1 cellular context compared by ENCODE assay signal in the genomic region with DNA sequence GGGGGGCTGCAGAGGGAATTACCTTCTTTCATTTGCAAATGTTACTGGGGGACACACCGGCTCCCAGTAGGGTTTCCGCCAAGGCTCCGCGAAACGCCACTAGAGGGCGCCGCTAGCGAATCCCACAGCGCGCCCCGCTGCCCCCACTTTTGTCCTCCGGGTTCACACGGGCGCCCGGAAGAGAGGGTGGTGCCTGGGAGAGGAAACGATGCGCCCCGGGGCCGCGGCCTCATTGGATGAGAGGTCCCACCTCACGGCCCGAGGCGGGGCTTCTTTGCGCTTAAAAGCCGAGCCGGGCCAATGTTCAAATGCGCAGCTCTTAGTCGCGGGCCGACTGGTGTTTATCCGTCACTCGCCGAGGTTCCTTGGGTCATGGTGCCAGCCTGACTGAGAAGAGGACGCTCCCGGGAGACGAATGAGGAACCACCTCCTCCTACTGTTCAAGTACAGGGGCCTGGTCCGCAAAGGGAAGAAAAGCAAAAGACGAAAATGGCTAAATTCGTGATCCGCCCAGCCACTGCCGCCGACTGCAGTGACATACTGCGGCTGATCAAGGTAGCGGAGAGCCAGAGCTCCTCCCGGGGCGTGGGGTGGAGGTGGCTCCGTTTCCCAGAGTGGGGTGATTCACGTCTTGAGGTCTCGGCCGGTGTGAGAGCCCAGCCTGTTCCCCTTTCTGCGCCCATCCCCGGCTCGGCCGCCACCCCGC.
A peak's percentile ranks its signal among the peaks of the same experiment; 100 is the strongest.
TF ChIP-seq lines count a peak whose summit lies in the region.

A gene (plus strand): TSS at position 311 of the 706 bp plus-strand sequence. CDS start 179 bp downstream, at position 490.

TF ChIP-seq in K562, 482 proteins besides CTCF, POLR2A, EP300 and RAD21 (continued from another document and continues in another):
- TF ChIP-seq, protein P1, sequence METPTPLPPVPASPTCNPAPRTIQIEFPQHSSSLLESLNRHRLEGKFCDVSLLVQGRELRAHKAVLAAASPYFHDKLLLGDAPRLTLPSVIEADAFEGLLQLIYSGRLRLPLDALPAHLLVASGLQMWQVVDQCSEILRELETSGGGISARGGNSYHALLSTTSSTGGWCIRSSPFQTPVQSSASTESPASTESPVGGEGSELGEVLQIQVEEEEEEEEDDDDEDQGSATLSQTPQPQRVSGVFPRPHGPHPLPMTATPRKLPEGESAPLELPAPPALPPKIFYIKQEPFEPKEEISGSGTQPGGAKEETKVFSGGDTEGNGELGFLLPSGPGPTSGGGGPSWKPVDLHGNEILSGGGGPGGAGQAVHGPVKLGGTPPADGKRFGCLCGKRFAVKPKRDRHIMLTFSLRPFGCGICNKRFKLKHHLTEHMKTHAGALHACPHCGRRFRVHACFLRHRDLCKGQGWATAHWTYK (CRISPR knock-in tag; IDR thresholded peaks at IDR 0.05) = no peak
- no peak for TF ChIP-seq POU5F1 (IDR thresholded peaks at IDR 0.05; ENCODE audit: borderline replicate concordance, low read depth, low read length, partially characterized antibody)
- peak; percentile 99 for TF ChIP-seq POLR2B (IDR thresholded peaks at IDR 0.05; ENCODE audit: low read depth, partially characterized antibody)
- TF ChIP-seq, protein P2, sequence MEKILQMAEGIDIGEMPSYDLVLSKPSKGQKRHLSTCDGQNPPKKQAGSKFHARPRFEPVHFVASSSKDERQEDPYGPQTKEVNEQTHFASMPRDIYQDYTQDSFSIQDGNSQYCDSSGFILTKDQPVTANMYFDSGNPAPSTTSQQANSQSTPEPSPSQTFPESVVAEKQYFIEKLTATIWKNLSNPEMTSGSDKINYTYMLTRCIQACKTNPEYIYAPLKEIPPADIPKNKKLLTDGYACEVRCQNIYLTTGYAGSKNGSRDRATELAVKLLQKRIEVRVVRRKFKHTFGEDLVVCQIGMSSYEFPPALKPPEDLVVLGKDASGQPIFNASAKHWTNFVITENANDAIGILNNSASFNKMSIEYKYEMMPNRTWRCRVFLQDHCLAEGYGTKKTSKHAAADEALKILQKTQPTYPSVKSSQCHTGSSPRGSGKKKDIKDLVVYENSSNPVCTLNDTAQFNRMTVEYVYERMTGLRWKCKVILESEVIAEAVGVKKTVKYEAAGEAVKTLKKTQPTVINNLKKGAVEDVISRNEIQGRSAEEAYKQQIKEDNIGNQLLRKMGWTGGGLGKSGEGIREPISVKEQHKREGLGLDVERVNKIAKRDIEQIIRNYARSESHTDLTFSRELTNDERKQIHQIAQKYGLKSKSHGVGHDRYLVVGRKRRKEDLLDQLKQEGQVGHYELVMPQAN (IDR thresholded peaks at IDR 0.05; ENCODE audit: borderline replicate concordance) = peak; percentile 46; the same call in 1 of the 2 replicates
- no peak for TF ChIP-seq SREBF2 (CRISPR knock-in tag; IDR thresholded peaks at IDR 0.05)
- TF ChIP-seq, protein P3, sequence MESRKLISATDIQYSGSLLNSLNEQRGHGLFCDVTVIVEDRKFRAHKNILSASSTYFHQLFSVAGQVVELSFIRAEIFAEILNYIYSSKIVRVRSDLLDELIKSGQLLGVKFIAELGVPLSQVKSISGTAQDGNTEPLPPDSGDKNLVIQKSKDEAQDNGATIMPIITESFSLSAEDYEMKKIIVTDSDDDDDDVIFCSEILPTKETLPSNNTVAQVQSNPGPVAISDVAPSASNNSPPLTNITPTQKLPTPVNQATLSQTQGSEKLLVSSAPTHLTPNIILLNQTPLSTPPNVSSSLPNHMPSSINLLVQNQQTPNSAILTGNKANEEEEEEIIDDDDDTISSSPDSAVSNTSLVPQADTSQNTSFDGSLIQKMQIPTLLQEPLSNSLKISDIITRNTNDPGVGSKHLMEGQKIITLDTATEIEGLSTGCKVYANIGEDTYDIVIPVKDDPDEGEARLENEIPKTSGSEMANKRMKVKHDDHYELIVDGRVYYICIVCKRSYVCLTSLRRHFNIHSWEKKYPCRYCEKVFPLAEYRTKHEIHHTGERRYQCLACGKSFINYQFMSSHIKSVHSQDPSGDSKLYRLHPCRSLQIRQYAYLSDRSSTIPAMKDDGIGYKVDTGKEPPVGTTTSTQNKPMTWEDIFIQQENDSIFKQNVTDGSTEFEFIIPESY (CRISPR knock-in tag; IDR thresholded peaks at IDR 0.05) = 0 out of 2 replicates have a peak, but pooled peaks have one; percentile 26
- no peak for TF ChIP-seq ZNF133 (CRISPR knock-in tag; IDR thresholded peaks at IDR 0.05)
- peak; percentile 98 for TF ChIP-seq MTA3 (IDR thresholded peaks at IDR 0.05; ENCODE audit: borderline replicate concordance)
- no peak for TF ChIP-seq ZNF583 (CRISPR knock-in tag; IDR thresholded peaks at IDR 0.05)
- no peak for TF ChIP-seq DMBX1 (CRISPR knock-in tag; IDR thresholded peaks at IDR 0.05; ENCODE audit: borderline replicate concordance)
- TF ChIP-seq, protein P4, sequence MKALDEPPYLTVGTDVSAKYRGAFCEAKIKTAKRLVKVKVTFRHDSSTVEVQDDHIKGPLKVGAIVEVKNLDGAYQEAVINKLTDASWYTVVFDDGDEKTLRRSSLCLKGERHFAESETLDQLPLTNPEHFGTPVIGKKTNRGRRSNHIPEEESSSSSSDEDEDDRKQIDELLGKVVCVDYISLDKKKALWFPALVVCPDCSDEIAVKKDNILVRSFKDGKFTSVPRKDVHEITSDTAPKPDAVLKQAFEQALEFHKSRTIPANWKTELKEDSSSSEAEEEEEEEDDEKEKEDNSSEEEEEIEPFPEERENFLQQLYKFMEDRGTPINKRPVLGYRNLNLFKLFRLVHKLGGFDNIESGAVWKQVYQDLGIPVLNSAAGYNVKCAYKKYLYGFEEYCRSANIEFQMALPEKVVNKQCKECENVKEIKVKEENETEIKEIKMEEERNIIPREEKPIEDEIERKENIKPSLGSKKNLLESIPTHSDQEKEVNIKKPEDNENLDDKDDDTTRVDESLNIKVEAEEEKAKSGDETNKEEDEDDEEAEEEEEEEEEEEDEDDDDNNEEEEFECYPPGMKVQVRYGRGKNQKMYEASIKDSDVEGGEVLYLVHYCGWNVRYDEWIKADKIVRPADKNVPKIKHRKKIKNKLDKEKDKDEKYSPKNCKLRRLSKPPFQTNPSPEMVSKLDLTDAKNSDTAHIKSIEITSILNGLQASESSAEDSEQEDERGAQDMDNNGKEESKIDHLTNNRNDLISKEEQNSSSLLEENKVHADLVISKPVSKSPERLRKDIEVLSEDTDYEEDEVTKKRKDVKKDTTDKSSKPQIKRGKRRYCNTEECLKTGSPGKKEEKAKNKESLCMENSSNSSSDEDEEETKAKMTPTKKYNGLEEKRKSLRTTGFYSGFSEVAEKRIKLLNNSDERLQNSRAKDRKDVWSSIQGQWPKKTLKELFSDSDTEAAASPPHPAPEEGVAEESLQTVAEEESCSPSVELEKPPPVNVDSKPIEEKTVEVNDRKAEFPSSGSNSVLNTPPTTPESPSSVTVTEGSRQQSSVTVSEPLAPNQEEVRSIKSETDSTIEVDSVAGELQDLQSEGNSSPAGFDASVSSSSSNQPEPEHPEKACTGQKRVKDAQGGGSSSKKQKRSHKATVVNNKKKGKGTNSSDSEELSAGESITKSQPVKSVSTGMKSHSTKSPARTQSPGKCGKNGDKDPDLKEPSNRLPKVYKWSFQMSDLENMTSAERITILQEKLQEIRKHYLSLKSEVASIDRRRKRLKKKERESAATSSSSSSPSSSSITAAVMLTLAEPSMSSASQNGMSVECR (CRISPR knock-in tag; IDR thresholded peaks at IDR 0.05) = peak; percentile 50; the same call in 1 of the 2 replicates
- TF ChIP-seq ZNF3 (CRISPR knock-in tag; IDR thresholded peaks at IDR 0.05) = no peak
- TF ChIP-seq STAT5A (IDR thresholded peaks at IDR 0.05; ENCODE audit: borderline replicate concordance, low read length) = peak; percentile 14; the same call in 1 of the 2 replicates
- TF ChIP-seq RBBP5 (IDR thresholded peaks at IDR 0.05; ENCODE audit: borderline replicate concordance, insufficient read depth, low read length, poor library complexity, severe bottlenecking) = peak; percentile 24
- TF ChIP-seq, protein P5, sequence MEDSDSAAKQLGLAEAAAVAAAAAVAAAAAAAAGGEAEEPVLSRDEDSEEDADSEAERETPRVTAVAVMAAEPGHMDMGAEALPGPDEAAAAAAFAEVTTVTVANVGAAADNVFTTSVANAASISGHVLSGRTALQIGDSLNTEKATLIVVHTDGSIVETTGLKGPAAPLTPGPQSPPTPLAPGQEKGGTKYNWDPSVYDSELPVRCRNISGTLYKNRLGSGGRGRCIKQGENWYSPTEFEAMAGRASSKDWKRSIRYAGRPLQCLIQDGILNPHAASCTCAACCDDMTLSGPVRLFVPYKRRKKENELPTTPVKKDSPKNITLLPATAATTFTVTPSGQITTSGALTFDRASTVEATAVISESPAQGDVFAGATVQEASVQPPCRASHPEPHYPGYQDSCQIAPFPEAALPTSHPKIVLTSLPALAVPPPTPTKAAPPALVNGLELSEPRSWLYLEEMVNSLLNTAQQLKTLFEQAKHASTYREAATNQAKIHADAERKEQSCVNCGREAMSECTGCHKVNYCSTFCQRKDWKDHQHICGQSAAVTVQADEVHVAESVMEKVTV (CRISPR knock-in tag; IDR thresholded peaks at IDR 0.05) = peak; percentile 78
- 0 out of 2 replicates have a peak, but pooled peaks have one; percentile 30 for TF ChIP-seq ETV5 (CRISPR knock-in tag; IDR thresholded peaks at IDR 0.05; ENCODE audit: low read depth)
- no peak for TF ChIP-seq PHF21A (IDR thresholded peaks at IDR 0.05; ENCODE audit: borderline replicate concordance, low read depth)
- TF ChIP-seq POLR2AphosphoS5 (IDR thresholded peaks at IDR 0.05; ENCODE audit: control insufficient read depth, insufficient read depth, low read depth, low read length) = peak; percentile 99
- TF ChIP-seq EP400 (IDR thresholded peaks at IDR 0.05) = peak; percentile 49
- peak; percentile 78 for TF ChIP-seq ZFX (CRISPR knock-in tag; IDR thresholded peaks at IDR 0.05)
- TF ChIP-seq, protein P6, sequence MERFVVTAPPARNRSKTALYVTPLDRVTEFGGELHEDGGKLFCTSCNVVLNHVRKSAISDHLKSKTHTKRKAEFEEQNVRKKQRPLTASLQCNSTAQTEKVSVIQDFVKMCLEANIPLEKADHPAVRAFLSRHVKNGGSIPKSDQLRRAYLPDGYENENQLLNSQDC (CRISPR knock-in tag; IDR thresholded peaks at IDR 0.05) = no peak
- TF ChIP-seq SAP30 (IDR thresholded peaks at IDR 0.05; ENCODE audit: borderline replicate concordance, insufficient read depth, low read depth, low read length, poor library complexity, severe bottlenecking) = peak; percentile 48
- TF ChIP-seq SP2 (IDR thresholded peaks at IDR 0.05; ENCODE audit: extremely low read depth, low read depth, low read length, poor library complexity, severe bottlenecking) = no peak
- no peak for TF ChIP-seq ZC3H4 (CRISPR knock-in tag; IDR thresholded peaks at IDR 0.05; ENCODE audit: borderline replicate concordance)
- TF ChIP-seq, protein P7, sequence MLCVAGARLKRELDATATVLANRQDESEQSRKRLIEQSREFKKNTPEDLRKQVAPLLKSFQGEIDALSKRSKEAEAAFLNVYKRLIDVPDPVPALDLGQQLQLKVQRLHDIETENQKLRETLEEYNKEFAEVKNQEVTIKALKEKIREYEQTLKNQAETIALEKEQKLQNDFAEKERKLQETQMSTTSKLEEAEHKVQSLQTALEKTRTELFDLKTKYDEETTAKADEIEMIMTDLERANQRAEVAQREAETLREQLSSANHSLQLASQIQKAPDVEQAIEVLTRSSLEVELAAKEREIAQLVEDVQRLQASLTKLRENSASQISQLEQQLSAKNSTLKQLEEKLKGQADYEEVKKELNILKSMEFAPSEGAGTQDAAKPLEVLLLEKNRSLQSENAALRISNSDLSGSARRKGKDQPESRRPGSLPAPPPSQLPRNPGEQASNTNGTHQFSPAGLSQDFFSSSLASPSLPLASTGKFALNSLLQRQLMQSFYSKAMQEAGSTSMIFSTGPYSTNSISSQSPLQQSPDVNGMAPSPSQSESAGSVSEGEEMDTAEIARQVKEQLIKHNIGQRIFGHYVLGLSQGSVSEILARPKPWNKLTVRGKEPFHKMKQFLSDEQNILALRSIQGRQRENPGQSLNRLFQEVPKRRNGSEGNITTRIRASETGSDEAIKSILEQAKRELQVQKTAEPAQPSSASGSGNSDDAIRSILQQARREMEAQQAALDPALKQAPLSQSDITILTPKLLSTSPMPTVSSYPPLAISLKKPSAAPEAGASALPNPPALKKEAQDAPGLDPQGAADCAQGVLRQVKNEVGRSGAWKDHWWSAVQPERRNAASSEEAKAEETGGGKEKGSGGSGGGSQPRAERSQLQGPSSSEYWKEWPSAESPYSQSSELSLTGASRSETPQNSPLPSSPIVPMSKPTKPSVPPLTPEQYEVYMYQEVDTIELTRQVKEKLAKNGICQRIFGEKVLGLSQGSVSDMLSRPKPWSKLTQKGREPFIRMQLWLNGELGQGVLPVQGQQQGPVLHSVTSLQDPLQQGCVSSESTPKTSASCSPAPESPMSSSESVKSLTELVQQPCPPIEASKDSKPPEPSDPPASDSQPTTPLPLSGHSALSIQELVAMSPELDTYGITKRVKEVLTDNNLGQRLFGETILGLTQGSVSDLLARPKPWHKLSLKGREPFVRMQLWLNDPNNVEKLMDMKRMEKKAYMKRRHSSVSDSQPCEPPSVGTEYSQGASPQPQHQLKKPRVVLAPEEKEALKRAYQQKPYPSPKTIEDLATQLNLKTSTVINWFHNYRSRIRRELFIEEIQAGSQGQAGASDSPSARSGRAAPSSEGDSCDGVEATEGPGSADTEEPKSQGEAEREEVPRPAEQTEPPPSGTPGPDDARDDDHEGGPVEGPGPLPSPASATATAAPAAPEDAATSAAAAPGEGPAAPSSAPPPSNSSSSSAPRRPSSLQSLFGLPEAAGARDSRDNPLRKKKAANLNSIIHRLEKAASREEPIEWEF (CRISPR knock-in tag; IDR thresholded peaks at IDR 0.05) = no peak
- TF ChIP-seq RB1 (IDR thresholded peaks at IDR 0.05; ENCODE audit: low read depth) = peak; percentile 68
- TF ChIP-seq, protein P8, sequence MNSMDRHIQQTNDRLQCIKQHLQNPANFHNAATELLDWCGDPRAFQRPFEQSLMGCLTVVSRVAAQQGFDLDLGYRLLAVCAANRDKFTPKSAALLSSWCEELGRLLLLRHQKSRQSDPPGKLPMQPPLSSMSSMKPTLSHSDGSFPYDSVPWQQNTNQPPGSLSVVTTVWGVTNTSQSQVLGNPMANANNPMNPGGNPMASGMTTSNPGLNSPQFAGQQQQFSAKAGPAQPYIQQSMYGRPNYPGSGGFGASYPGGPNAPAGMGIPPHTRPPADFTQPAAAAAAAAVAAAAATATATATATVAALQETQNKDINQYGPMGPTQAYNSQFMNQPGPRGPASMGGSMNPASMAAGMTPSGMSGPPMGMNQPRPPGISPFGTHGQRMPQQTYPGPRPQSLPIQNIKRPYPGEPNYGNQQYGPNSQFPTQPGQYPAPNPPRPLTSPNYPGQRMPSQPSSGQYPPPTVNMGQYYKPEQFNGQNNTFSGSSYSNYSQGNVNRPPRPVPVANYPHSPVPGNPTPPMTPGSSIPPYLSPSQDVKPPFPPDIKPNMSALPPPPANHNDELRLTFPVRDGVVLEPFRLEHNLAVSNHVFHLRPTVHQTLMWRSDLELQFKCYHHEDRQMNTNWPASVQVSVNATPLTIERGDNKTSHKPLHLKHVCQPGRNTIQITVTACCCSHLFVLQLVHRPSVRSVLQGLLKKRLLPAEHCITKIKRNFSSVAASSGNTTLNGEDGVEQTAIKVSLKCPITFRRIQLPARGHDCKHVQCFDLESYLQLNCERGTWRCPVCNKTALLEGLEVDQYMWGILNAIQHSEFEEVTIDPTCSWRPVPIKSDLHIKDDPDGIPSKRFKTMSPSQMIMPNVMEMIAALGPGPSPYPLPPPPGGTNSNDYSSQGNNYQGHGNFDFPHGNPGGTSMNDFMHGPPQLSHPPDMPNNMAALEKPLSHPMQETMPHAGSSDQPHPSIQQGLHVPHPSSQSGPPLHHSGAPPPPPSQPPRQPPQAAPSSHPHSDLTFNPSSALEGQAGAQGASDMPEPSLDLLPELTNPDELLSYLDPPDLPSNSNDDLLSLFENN (IDR thresholded peaks at IDR 0.05; ENCODE audit: low read depth in 2 of 2, low read length in 2 of 2) = peak in 1 of 2 experiments; percentile 65; a peak in 1 of 4 replicates
- TF ChIP-seq BRF1 (IDR thresholded peaks at IDR 0.05; ENCODE audit: borderline replicate concordance, extremely low read depth, insufficient read length) = no peak
- peak; percentile 88 for TF ChIP-seq GABPA (tag; conservative IDR thresholded peaks at IDR 0.05; ENCODE audit: low read depth)
- TF ChIP-seq PCBP1 (IDR thresholded peaks at IDR 0.05; ENCODE audit: low read depth, low read length, poor library complexity, severe bottlenecking) = peak; percentile 42
- TF ChIP-seq CHD1 (IDR thresholded peaks at IDR 0.05; ENCODE audit: low read length) = peak; percentile 70
